ENCODE assay signal across 10 cellular contexts in the genomic region with DNA sequence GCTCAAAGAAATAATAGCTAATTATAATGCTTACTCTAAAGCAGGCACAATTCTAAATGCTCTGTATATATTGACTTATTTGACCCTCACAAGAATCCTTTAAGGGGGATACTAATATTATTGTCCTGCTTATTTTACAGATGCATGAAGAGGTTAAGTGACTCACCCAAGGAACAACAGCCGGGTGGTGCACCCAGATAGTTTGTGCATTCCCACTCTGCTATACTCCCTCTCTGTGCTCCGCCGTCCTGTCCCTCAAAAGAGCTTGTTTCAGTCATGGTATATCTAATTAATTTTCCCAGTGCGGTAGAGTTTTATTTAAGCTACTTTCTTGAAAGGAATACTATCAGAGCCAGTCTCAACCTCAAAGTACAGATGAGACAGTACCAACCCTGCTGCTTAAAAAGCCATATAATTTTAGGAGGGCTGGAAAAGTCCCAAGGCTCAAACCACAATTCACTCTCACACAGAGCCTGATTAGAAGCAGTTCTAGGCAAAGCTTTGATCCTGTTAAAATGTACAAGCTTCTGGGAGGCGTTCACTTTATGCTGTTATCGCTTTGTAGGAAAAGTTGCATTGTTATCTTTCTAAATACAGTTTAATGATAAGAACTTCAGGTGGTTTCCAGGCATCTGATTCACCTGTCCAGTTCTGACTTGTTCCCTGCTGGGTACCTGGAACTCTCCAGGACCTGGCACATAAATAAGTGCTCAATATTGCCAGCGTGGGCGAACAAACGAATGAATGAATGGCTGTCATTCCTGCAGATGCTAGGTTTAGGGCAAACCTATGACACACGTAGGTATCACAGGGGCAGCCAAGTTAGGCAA.
A peak's percentile ranks its signal among the peaks of the same experiment; 100 is the strongest.
DNase-seq lines count a peak whose midpoint lies in the region; ATAC-seq and TF ChIP-seq lines count a peak whose summit lies in the region.
"Had no signal": no experiment of that assay in that cellular context is flagged by ENCODE, and none has a peak within 500 bp of the region (broad histone marks: within the 10 kb centered on the region; RNA-seq: fewer than 3 reads in every experiment).

No MANE protein-coding gene starts in this region.

- no peak overlapping the region for H3K4me2 ChIP-seq in mesenchymal stem cell (ENCODE audit: low read length, poor library complexity, severe bottlenecking)

- H3K27me3 ChIP-seq in body of pancreas (no peaks in the 10 kb centered on the region), mesenchymal stem cell (ENCODE audit: control insufficient read depth in 1 of 2, insufficient read depth in 1 of 2, low read length in 2 of 2) (no peaks in the 10 kb centered on the region), tibial artery (no peaks in the 10 kb centered on the region), SJCRH30 (no peaks in the 10 kb centered on the region)
- H3K27me3 ChIP-seq: BLaER1 treated with 17β-estradiol and CSF1 and Interleukin-3, amounts not matched to agents 10 nM and 100 nM had no signal

- peak overlapping the region; percentile 90 for H3K27ac Mint-ChIP-seq in activated naive CD4-positive, alpha-beta T cell treated with anti-CD3 and anti-CD28 coated beads for 36 hours

- peak overlapping the region; percentile 71 for H3K9ac ChIP-seq in mesenchymal stem cell (ENCODE audit: low read length)
- H3K9ac ChIP-seq: BLaER1 treated with 17β-estradiol and CSF1 and Interleukin-3, amounts not matched to agents 10 nM and 100 nM had no signal

- peaks cover 9% of the 10 kb centered on the region for H3K36me3 Mint-ChIP-seq in activated naive CD4-positive, alpha-beta T cell treated with anti-CD3 and anti-CD28 coated beads for 36 hours (ENCODE audit: low read depth)

- H3K36me3 ChIP-seq in body of pancreas (replicated peaks in 1 of 2; ENCODE audit: insufficient read depth in 1 of 2, low read depth in 2 of 2) (no peaks in the 10 kb centered on the region), mesenchymal stem cell (ENCODE audit: control insufficient read depth in 1 of 2, insufficient read depth in 2 of 2, low read depth in 1 of 2, low read length in 2 of 2) (peaks cover 9 to 60% of the 10 kb centered on the region in 2 experiments), tibial artery (peaks cover 0 to 8% (median 0%) of the 10 kb centered on the region in 3 donors), SJCRH30 (no peaks in the 10 kb centered on the region)

- no peak overlapping the region for H3K23ac ChIP-seq in mesenchymal stem cell (ENCODE audit: low read length in 2 of 2)

- no peaks in the 10 kb centered on the region for H3K9me3 Mint-ChIP-seq in activated naive CD4-positive, alpha-beta T cell treated with anti-CD3 and anti-CD28 coated beads for 36 hours

- H3K4ac ChIP-seq in mesenchymal stem cell (ENCODE audit: low read depth in 1 of 2, low read length in 2 of 2) = no peak overlapping the region

- H2AK5ac ChIP-seq in mesenchymal stem cell (ENCODE audit: low read length, severe bottlenecking) = no peak overlapping the region

- peaks cover 82% of the 10 kb centered on the region for H3K4me1 Mint-ChIP-seq in activated naive CD4-positive, alpha-beta T cell treated with anti-CD3 and anti-CD28 coated beads for 36 hours (ENCODE audit: low read depth)

- H2BK12ac ChIP-seq in mesenchymal stem cell (ENCODE audit: low read length in 2 of 2) = no peak overlapping the region

- TF ChIP-seq POLR2A in body of pancreas (IDR thresholded peaks at IDR 0.05) = peak in 1 of 3 donors; percentile 10

- no peak overlapping the region for H2BK5ac ChIP-seq in mesenchymal stem cell (ENCODE audit: low read depth, low read length, poor library complexity, severe bottlenecking)

- no peak overlapping the region for H3K14ac ChIP-seq in mesenchymal stem cell (ENCODE audit: low read length in 2 of 2)

- DNase-seq in activated naive CD4-positive, alpha-beta T cell treated with anti-CD3 and anti-CD28 coated beads for 36 hours = no peak
- no peak for DNase-seq in activated naive CD4-positive, alpha-beta T cell (lab: John Stamatoyannopoulos, UW)
- DNase-seq in body of pancreas (peak; percentile 46 to 79 (median 56)), mesenchymal stem cell (no peak), tibial artery (no peak), HuH-7.5 (ENCODE audit: low spot score) (no peak), SJCRH30 (no peak), T1000 (lab: John Stamatoyannopoulos, UW) (no peak)
- DNase-seq: stimulated activated CD4-positive, alpha-beta T cell treated with anti-CD3 and anti-CD28 coated beads, Interleukin-12 subunit alpha, Interleukin-12 subunit beta, amount 100 ng/mL, for 4 hours had no signal

- H3K27ac ChIP-seq in body of pancreas = peak overlapping the region; percentile 82 to 86 (median 83)
- no peak overlapping the region for H3K27ac ChIP-seq in mesenchymal stem cell (ENCODE audit: low read length, poor library complexity, severe bottlenecking)
- H3K27ac ChIP-seq in tibial artery = peak overlapping the region; percentile 33 to 48
- H3K27ac ChIP-seq in SJCRH30 = no peak overlapping the region
- H3K27ac ChIP-seq: BLaER1 treated with 17β-estradiol and CSF1 and Interleukin-3, amounts not matched to agents 10 nM and 100 nM had no signal

- no peak overlapping the region for H4K8ac ChIP-seq in mesenchymal stem cell (ENCODE audit: low read length)

- WGBS in body of pancreas, 2 donors = 14 to 15% methylated on average over 10 of the region's 10 CpGs
- 81% methylated on average over 8 of the region's 10 CpGs for WGBS in mesenchymal stem cell

- H3K4me1 ChIP-seq in body of pancreas = peaks cover 86% of the 10 kb centered on the region
- peaks cover 14% of the 10 kb centered on the region for H3K4me1 ChIP-seq in mesenchymal stem cell (ENCODE audit: control insufficient read depth, insufficient read depth, low read depth, low read length)
- peaks cover 0 to 92% (median 65%) of the 10 kb centered on the region in 4 donors for H3K4me1 ChIP-seq in tibial artery
- H3K4me1 ChIP-seq in SJCRH30 = peaks cover 6% of the 10 kb centered on the region; the same call in 1 of the 2 replicates

- H2BK15ac ChIP-seq in mesenchymal stem cell (ENCODE audit: low read depth, poor library complexity, severe bottlenecking) = no peak overlapping the region

- H4K91ac ChIP-seq in mesenchymal stem cell (ENCODE audit: low read length) = no peak overlapping the region

- H2AFZ ChIP-seq in mesenchymal stem cell (ENCODE audit: low read depth, low read length) = no peak overlapping the region

- TF ChIP-seq CTCF in body of pancreas (IDR thresholded peaks at IDR 0.05) = no peak
- TF ChIP-seq CTCF in tibial artery (IDR thresholded peaks at IDR 0.05) = no peak

- peaks cover 27% of the 10 kb centered on the region for H3K79me1 ChIP-seq in mesenchymal stem cell (replicated peaks; ENCODE audit: low read length, poor library complexity, severe bottlenecking)

- CTCF ChIA-PET in activated naive CD4-positive, alpha-beta T cell treated with anti-CD3 and anti-CD28 coated beads for 36 hours (lab: Charles Lee) = interaction anchor here (1.2 to 4.0 kb wide), 7 partner anchors 8 to 99 kb away, joined by 3 to 54 read pairs (median 5); no protein-coding TSS in a partner anchor

- H3K9me3 ChIP-seq in body of pancreas = no peaks in the 10 kb centered on the region
- H3K9me3 ChIP-seq in mesenchymal stem cell (ENCODE audit: control insufficient read depth, low read length) = no peaks in the 10 kb centered on the region
- H3K9me3 ChIP-seq in tibial artery = no peaks in the 10 kb centered on the region
- H3K9me3 ChIP-seq in SJCRH30 (replicated peaks) = no peaks in the 10 kb centered on the region
- H3K9me3 ChIP-seq: BLaER1 treated with 17β-estradiol and CSF1 and Interleukin-3, amounts not matched to agents 10 nM and 100 nM had no signal

- intact Hi-C loops in activated naive CD4-positive, alpha-beta T cell treated with anti-CD3 and anti-CD28 coated beads for 36 hours (cut with micrococcal nuclease) = loop anchor here (2.0 kb wide), 1 partner anchor 13 kb away; no protein-coding TSS in a partner anchor
- intact Hi-C loops in body of pancreas (cut with DNase I) = no loop called here
- intact Hi-C loops in tibial artery (cut with DNase I; ENCODE audit: low total_unique reads) = no loop called here

- no peak overlapping the region for H3K4me3 Mint-ChIP-seq in activated naive CD4-positive, alpha-beta T cell treated with anti-CD3 and anti-CD28 coated beads for 36 hours

- no peak overlapping the region for H2BK120ac ChIP-seq in mesenchymal stem cell (ENCODE audit: low read depth, low read length)

- no peaks in the 10 kb centered on the region for H3K27me3 Mint-ChIP-seq in activated naive CD4-positive, alpha-beta T cell treated with anti-CD3 and anti-CD28 coated beads for 36 hours (ENCODE audit: low read depth)

- H3K4me3 ChIP-seq in body of pancreas (no peak overlapping the region), mesenchymal stem cell (ENCODE audit: insufficient read depth in 1 of 2, low read depth in 1 of 2, low read length in 2 of 2) (peak overlapping the region in 1 of 2 experiments; percentile 44), tibial artery (no peak overlapping the region), SJCRH30 (no peak overlapping the region)
- H3K4me3 ChIP-seq: BLaER1 treated with 17β-estradiol and CSF1 and Interleukin-3, amounts not matched to agents 10 nM and 100 nM had no signal

- ATAC-seq in body of pancreas = peak; percentile 69

- peak overlapping the region in 1 of 2 experiments; percentile 28 for H3K18ac ChIP-seq in mesenchymal stem cell (ENCODE audit: low read depth in 1 of 2, low read length in 2 of 2)

Comparison
In these comparisons a context has a peak if more than half of its experiments do, and no peak if none do; other contexts are left out.
1. DNase-seq: peak in body of pancreas (4 of 4); none in activated naive CD4-positive, alpha-beta T cell treated with anti-CD3 and anti-CD28 coated beads for 36 hours (single experiment), activated naive CD4-positive, alpha-beta T cell (0 of 4), mesenchymal stem cell (single experiment), tibial artery (0 of 2), HuH-7.5 (single experiment), SJCRH30 (0 of 2) and T1000 (single experiment).
2. H3K27ac ChIP-seq: peak in body of pancreas (4 of 4) and tibial artery (2 of 2); none in mesenchymal stem cell (single experiment) and SJCRH30 (single experiment).